Comparison of ENCODE assay signal across 1 cellular context in the genomic region with DNA sequence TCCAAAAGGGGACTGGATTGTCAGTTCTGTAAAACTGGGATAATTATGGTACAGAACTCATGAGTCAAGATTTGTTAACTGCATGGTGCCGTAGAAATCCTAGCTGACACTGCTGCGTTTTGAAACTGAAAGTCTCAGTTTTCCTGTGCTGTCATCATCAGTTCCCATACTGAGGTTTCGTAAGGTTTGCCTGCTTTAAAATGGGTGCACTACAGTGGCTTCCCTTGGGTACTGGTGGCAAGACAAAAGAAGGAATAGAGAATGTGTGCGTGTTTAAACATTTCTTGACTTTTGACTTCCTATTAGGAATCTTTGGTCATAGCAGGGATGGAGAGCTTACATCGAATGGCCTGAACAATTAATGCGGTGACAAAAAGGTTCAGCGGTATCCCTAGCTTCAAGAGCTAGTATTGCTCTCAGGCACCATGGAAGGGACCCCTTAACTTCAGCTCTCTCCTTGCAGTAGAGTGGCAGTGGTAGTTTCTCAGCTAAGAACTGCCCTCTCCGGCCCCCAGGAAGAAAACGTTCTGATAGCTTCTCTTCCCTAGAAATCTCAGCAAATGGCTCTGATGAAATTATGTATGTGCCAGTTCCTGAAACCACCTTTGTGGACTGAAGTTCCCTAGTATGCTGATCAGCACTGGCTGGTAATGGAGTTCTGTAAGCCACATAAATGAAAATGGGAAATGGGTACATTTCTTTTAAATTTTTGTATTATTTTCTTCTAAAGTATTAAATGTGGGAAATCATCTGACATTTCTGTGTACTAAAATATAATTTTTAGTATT.
TF ChIP-seq lines count a peak whose summit lies in the region.

No MANE protein-coding gene starts in this region.

TF ChIP-seq in GM12878, 131 proteins besides CTCF, POLR2A, EP300 and RAD21 (continued from another document):
- TF ChIP-seq CREM (IDR thresholded peaks at IDR 0.05; ENCODE audit: low read depth) (peak; percentile 24; the same call in 1 of the 2 replicates), EED (IDR thresholded peaks at IDR 0.05; ENCODE audit: low read depth) (peak; percentile 96), RFX5 (IDR thresholded peaks at IDR 0.05; ENCODE audit: low read depth, low read length) (no peak), CBFB (IDR thresholded peaks at IDR 0.05; ENCODE audit: low read depth) (no peak), MTA2 (IDR thresholded peaks at IDR 0.05; ENCODE audit: low read depth) (no peak), ETV6 (conservative IDR thresholded peaks at IDR 0.05 in 1 of 2, IDR thresholded peaks at IDR 0.05 in 1 of 2; ENCODE audit: borderline replicate concordance in 1 of 2, low read depth in 1 of 2) (peak in 1 of 2 experiments; percentile 60; a peak in 2 of 4 replicates), ZNF687 (IDR thresholded peaks at IDR 0.05) (no peak), ATF2 (IDR thresholded peaks at IDR 0.05; ENCODE audit: low read length) (no peak), ATF7 (IDR thresholded peaks at IDR 0.05; ENCODE audit: low read depth) (peak; percentile 39; the same call in 1 of the 2 replicates), FOXK2 (IDR thresholded peaks at IDR 0.05) (no peak), MEF2B (IDR thresholded peaks at IDR 0.05; ENCODE audit: partially characterized antibody, poor library complexity, severe bottlenecking) (no peak), IKZF2 (IDR thresholded peaks at IDR 0.05) (peak; percentile 93 to 94), RELB (IDR thresholded peaks at IDR 0.05; ENCODE audit: low read depth) (peak; percentile 64), RUNX3 (IDR thresholded peaks at IDR 0.05; ENCODE audit: low read length) (peak; percentile 77), ZNF217 (IDR thresholded peaks at IDR 0.05) (peak; percentile 31; the same call in 1 of the 2 replicates), SMAD1 (IDR thresholded peaks at IDR 0.05; ENCODE audit: low read depth, partially characterized antibody) (no peak), GATAD2B (conservative IDR thresholded peaks at IDR 0.05; ENCODE audit: low read depth) (0 out of 2 replicates have a peak, but pooled peaks have one; percentile 40), JUND (IDR thresholded peaks at IDR 0.05; ENCODE audit: low read depth, low read length) (no peak), RB1 (IDR thresholded peaks at IDR 0.05; ENCODE audit: borderline replicate concordance) (no peak), ASH2L (IDR thresholded peaks at IDR 0.05; ENCODE audit: borderline replicate concordance, low read depth) (no peak), IKZF1 (conservative IDR thresholded peaks at IDR 0.05) (peak; percentile 91), SKIL (IDR thresholded peaks at IDR 0.05; ENCODE audit: low read depth, poor library complexity, severe bottlenecking) (no peak), POLR2AphosphoS2 (IDR thresholded peaks at IDR 0.05; ENCODE audit: low read depth, low read length) (no peak), STAT1 (conservative IDR thresholded peaks at IDR 0.05) (no peak), RBBP5 (conservative IDR thresholded peaks at IDR 0.05) (no peak), SUZ12 (IDR thresholded peaks at IDR 0.05; ENCODE audit: unreplicated experiment) (no peak), HDAC6 (IDR thresholded peaks at IDR 0.05; ENCODE audit: unreplicated experiment) (no peak), CREB1 (IDR thresholded peaks at IDR 0.05; ENCODE audit: low read depth) (0 out of 2 replicates have a peak, but pooled peaks have one; percentile 43)
- TF ChIP-seq, protein P1, sequence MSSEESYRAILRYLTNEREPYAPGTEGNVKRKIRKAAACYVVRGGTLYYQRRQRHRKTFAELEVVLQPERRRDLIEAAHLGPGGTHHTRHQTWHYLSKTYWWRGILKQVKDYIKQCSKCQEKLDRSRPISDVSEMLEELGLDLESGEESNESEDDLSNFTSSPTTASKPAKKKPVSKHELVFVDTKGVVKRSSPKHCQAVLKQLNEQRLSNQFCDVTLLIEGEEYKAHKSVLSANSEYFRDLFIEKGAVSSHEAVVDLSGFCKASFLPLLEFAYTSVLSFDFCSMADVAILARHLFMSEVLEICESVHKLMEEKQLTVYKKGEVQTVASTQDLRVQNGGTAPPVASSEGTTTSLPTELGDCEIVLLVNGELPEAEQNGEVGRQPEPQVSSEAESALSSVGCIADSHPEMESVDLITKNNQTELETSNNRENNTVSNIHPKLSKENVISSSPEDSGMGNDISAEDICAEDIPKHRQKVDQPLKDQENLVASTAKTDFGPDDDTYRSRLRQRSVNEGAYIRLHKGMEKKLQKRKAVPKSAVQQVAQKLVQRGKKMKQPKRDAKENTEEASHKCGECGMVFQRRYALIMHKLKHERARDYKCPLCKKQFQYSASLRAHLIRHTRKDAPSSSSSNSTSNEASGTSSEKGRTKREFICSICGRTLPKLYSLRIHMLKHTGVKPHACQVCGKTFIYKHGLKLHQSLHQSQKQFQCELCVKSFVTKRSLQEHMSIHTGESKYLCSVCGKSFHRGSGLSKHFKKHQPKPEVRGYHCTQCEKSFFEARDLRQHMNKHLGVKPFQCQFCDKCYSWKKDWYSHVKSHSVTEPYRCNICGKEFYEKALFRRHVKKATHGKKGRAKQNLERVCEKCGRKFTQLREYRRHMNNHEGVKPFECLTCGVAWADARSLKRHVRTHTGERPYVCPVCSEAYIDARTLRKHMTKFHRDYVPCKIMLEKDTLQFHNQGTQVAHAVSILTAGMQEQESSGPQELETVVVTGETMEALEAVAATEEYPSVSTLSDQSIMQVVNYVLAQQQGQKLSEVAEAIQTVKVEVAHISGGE (CRISPR knock-in tag; IDR thresholded peaks at IDR 0.05): no peak
- TF ChIP-seq, protein P2, sequence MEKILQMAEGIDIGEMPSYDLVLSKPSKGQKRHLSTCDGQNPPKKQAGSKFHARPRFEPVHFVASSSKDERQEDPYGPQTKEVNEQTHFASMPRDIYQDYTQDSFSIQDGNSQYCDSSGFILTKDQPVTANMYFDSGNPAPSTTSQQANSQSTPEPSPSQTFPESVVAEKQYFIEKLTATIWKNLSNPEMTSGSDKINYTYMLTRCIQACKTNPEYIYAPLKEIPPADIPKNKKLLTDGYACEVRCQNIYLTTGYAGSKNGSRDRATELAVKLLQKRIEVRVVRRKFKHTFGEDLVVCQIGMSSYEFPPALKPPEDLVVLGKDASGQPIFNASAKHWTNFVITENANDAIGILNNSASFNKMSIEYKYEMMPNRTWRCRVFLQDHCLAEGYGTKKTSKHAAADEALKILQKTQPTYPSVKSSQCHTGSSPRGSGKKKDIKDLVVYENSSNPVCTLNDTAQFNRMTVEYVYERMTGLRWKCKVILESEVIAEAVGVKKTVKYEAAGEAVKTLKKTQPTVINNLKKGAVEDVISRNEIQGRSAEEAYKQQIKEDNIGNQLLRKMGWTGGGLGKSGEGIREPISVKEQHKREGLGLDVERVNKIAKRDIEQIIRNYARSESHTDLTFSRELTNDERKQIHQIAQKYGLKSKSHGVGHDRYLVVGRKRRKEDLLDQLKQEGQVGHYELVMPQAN (conservative IDR thresholded peaks at IDR 0.05): no peak
